2 cellular contexts compared by ENCODE assay signal in the genomic region with DNA sequence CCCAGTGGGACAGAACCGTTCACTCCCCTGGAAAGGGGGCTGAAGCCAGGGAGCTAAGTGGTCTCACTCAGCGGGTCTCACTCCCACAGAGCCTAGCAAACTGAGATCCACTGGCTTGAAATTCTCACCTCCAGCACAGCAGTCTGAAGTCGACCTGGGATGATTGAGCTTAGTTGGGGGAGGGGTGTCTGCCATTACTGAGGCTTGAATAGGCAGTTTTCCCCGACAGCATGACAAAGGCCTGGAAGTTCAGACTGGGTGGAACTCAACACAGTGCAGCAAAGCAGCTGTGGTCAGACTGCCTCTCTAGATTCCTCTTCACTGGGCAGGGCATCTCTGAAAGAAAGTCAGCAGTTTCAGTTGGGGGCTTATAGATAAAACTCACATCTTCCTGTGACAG.
TF ChIP-seq lines count a peak whose summit lies in the region.

No MANE protein-coding gene starts in this region.

TF ChIP-seq in GM23338, 12 proteins besides CTCF, POLR2A, EP300 and RAD21:
- no peak for TF ChIP-seq EZH2phosphoT487 (IDR thresholded peaks at IDR 0.05; ENCODE audit: unreplicated experiment)

TF ChIP-seq in H1, 55 proteins besides CTCF, POLR2A, EP300 and RAD21:
- TF ChIP-seq SP1 (IDR thresholded peaks at IDR 0.05; ENCODE audit: low read depth, low read length) (0 out of 2 replicates have a peak, but pooled peaks have one; percentile 11), KDM1A (IDR thresholded peaks at IDR 0.05; ENCODE audit: borderline replicate concordance, low read length) (no peak), SIX5 (IDR thresholded peaks at IDR 0.05; ENCODE audit: low read depth, low read length) (no peak), BCL11A (IDR thresholded peaks at IDR 0.05; ENCODE audit: low read depth in 2 of 2, low read length in 2 of 2) (no peak)
